9 cellular contexts compared by ENCODE assay signal in the genomic region with DNA sequence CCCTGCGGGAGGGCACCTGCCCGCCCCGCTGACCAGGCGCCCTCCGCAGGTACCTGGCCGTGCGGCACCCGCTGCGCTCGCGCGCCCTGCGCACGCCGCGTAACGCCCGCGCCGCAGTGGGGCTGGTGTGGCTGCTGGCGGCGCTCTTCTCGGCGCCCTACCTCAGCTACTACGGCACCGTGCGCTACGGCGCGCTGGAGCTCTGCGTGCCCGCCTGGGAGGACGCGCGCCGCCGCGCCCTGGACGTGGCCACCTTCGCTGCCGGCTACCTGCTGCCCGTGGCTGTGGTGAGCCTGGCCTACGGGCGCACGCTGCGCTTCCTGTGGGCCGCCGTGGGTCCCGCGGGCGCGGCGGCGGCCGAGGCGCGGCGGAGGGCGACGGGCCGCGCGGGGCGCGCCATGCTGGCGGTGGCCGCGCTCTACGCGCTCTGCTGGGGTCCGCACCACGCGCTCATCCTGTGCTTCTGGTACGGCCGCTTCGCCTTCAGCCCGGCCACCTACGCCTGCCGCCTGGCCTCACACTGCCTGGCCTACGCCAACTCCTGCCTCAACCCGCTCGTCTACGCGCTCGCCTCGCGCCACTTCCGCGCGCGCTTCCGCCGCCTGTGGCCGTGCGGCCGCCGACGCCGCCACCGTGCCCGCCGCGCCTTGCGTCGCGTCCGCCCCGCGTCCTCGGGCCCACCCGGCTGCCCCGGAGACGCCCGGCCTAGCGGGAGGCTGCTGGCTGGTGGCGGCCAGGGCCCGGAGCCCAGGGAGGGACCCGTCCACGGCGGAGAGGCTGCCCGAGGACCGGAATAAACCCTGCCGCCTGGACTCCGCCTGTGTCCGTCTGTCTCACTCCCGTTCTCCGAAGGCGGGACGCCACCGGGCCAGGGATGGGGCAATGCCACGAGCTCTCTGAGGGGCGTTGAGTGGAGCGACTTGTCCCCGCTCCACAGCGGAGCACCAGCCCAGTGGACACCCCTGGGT. TPM values are rescaled to one million over a fixed set of nuclear protein-coding genes. Genes with fewer than 3 reads are reported as not detected.
DNase-seq lines count a peak whose midpoint lies in the region; ATAC-seq, FAIRE-seq and TF ChIP-seq lines count a peak whose summit lies in the region.
"Had no signal": no experiment of that assay in that cellular context is flagged by ENCODE, and none has a peak within 500 bp of the region (broad histone marks: within the 10 kb centered on the region; RNA-seq: fewer than 3 reads in every experiment).

No MANE protein-coding gene starts in this region.

- H3K36me3 ChIP-seq in ascending aorta (peaks cover 0 to 11% of the 10 kb centered on the region in 2 donors), keratinocyte (ENCODE audit: control insufficient read depth in 2 of 2, extremely low read depth in 1 of 2, insufficient read depth in 2 of 2, low read length in 2 of 2) (peaks cover 2 to 3% of the 10 kb centered on the region in 2 experiments), testis (ENCODE audit: low read depth, missing control alignments) (no peaks in the 10 kb centered on the region), pancreas (no peaks in the 10 kb centered on the region)

- H3K9ac ChIP-seq in keratinocyte (ENCODE audit: control insufficient read depth, extremely low read depth, insufficient read depth, low read length): no peak overlapping the region

- no peaks in the 10 kb centered on the region for H3K9me1 ChIP-seq in keratinocyte (ENCODE audit: control insufficient read depth, extremely low read depth, insufficient read depth, low read length)

- intact Hi-C loops in activated naive CD4-positive, alpha-beta T cell treated with anti-CD3 and anti-CD28 coated beads for 36 hours (cut with micrococcal nuclease): no loop called here
- intact Hi-C loops in ascending aorta (cut with DNase I): no loop called here
- intact Hi-C loops in testis (cut with DNase I; ENCODE audit: low total_unique reads): no loop called here
- intact Hi-C loops in pancreas (cut with DNase I): no loop called here

- no peak for TF ChIP-seq POLR2A in testis (IDR thresholded peaks at IDR 0.05)

- peaks cover 3 to 4% of the 10 kb centered on the region in 2 donors for H3K4me1 ChIP-seq in ascending aorta
- H3K4me1 ChIP-seq in keratinocyte (ENCODE audit: control insufficient read depth, extremely low read depth, insufficient read depth, low read length): no peaks in the 10 kb centered on the region
- no peaks in the 10 kb centered on the region for H3K4me1 ChIP-seq in testis
- no peaks in the 10 kb centered on the region for H3K4me1 ChIP-seq in pancreas

- no peak for DNase-seq in activated naive CD4-positive, alpha-beta T cell treated with anti-CD3 and anti-CD28 coated beads for 36 hours
- no peak for DNase-seq in activated naive CD4-positive, alpha-beta T cell (lab: John Stamatoyannopoulos, UW)
- DNase-seq in ascending aorta (ENCODE audit: low spot score in 2 of 2) (no peak), keratinocyte (ENCODE audit: low read depth, low spot score) (no peak), testis (peak; percentile 49), NCI-H1417 (lab: John Stamatoyannopoulos, UW) (no peak), pancreas (no peak)

- peak overlapping the region; percentile 43 for H2AFZ ChIP-seq in keratinocyte (ENCODE audit: control insufficient read depth, low read length)

- H3K4me3 ChIP-seq in ascending aorta: peak overlapping the region; percentile 40 to 56
- peak overlapping the region in 1 of 3 experiments; percentile 26 for H3K4me3 ChIP-seq in keratinocyte (ENCODE audit: control insufficient read depth in 2 of 3, extremely low read depth in 1 of 3, insufficient read depth in 2 of 3, low read depth in 1 of 3, low read length in 3 of 3)
- H3K4me3 ChIP-seq in testis: peak overlapping the region in 1 of 2 donors; percentile 29
- H3K4me3 ChIP-seq in pancreas: peak overlapping the region in 1 of 4 donors; percentile 14

- H3K27me3 Mint-ChIP-seq in activated naive CD4-positive, alpha-beta T cell treated with anti-CD3 and anti-CD28 coated beads for 36 hours (ENCODE audit: low read depth): peaks cover 20% of the 10 kb centered on the region

- peak overlapping the region; percentile 46 for H3K4me3 Mint-ChIP-seq in activated naive CD4-positive, alpha-beta T cell treated with anti-CD3 and anti-CD28 coated beads for 36 hours

- H3K4me1 Mint-ChIP-seq in activated naive CD4-positive, alpha-beta T cell treated with anti-CD3 and anti-CD28 coated beads for 36 hours (ENCODE audit: low read depth): peaks cover 5% of the 10 kb centered on the region

- no peak for ATAC-seq in HG02981 (IDR thresholded peaks at IDR 0.05; ENCODE audit: unreplicated experiment)
- ATAC-seq in pancreas: no peak

- dilution Hi-C loops in keratinocyte (cut with MboI; ENCODE audit: extremely low pct_ligation_motif_present, low sequenced_read_pairs): no loop called here

- FAIRE-seq in keratinocyte (lab: Jason Lieb, UNC) (no peak), pancreas (lab: Jason Lieb, UNC) (no peak)

- no peaks in the 10 kb centered on the region for H3K9me3 Mint-ChIP-seq in activated naive CD4-positive, alpha-beta T cell treated with anti-CD3 and anti-CD28 coated beads for 36 hours

- H3K9me3 ChIP-seq in ascending aorta (no peaks in the 10 kb centered on the region), keratinocyte (ENCODE audit: control insufficient read depth, low read depth, low read length) (no peaks in the 10 kb centered on the region), testis (no peaks in the 10 kb centered on the region), pancreas (no peaks in the 10 kb centered on the region)

- H3K79me2 ChIP-seq in keratinocyte (ENCODE audit: control insufficient read depth, insufficient read depth, low read length): no peaks in the 10 kb centered on the region

- 18 to 40% methylated on average over 2 to 91 of the region's 135 CpGs for WGBS in testis, 2 donors
- 36 to 56% methylated on average over 123 to 135 of the region's 135 CpGs for WGBS in pancreas, 2 donors

- no peaks in the 10 kb centered on the region for H4K20me1 ChIP-seq in keratinocyte (ENCODE audit: control insufficient read depth, extremely low read depth, insufficient read depth, low read length)

- H3K27ac ChIP-seq in ascending aorta (no peak overlapping the region), keratinocyte (ENCODE audit: control insufficient read depth, insufficient read depth, low read length) (no peak overlapping the region), testis (peak overlapping the region in 1 of 2 donors; percentile 53), pancreas (no peak overlapping the region)

- peaks cover 5% of the 10 kb centered on the region for H3K36me3 Mint-ChIP-seq in activated naive CD4-positive, alpha-beta T cell treated with anti-CD3 and anti-CD28 coated beads for 36 hours (ENCODE audit: low read depth)

- no peak for TF ChIP-seq CTCF in ascending aorta (IDR thresholded peaks at IDR 0.05)
- peak in 1 of 3 experiments; percentile 40 for TF ChIP-seq CTCF in keratinocyte (optimal IDR thresholded peaks at IDR 0.05 in 1 of 3, IDR thresholded peaks at IDR 0.05 in 1 of 3, conservative IDR thresholded peaks at IDR 0.05 in 1 of 3; ENCODE audit: extremely low read depth in 1 of 3, insufficient read depth in 2 of 3, low read length in 3 of 3)
- no peak for TF ChIP-seq CTCF in testis (IDR thresholded peaks at IDR 0.05)
- no peak for TF ChIP-seq CTCF in pancreas (IDR thresholded peaks at IDR 0.05)

- CTCF ChIA-PET in activated naive CD4-positive, alpha-beta T cell treated with anti-CD3 and anti-CD28 coated beads for 36 hours (lab: Charles Lee): interaction anchor here (0.8 to 1.4 kb wide), 4 partner anchors 8 to 38 kb away, joined by 3 to 5 read pairs (median 4); no protein-coding TSS in a partner anchor

- H3K4me2 ChIP-seq in keratinocyte (ENCODE audit: control insufficient read depth, extremely low read depth, insufficient read depth, low read depth, low read length): peak overlapping the region; percentile 39

- no peak overlapping the region for H3K27ac Mint-ChIP-seq in activated naive CD4-positive, alpha-beta T cell treated with anti-CD3 and anti-CD28 coated beads for 36 hours

- H3K27me3 ChIP-seq in ascending aorta (no peaks in the 10 kb centered on the region), keratinocyte (ENCODE audit: control insufficient read depth, extremely low read depth, insufficient read depth, low read length) (peaks cover 22% of the 10 kb centered on the region), testis (no peaks in the 10 kb centered on the region), pancreas (no peaks in the 10 kb centered on the region)

RNA-seq across cellular contexts. Expression of gene GALR3, which starts 1.8 kb away (rescaled TPM):
- not detected for total RNA-seq in activated naive CD4-positive, alpha-beta T cell treated with anti-CD3 and anti-CD28 coated beads for 36 hours
- total RNA-seq in ascending aorta: not detected
- not detected in 3 replicates for polyA plus RNA-seq in keratinocyte
- polyA plus RNA-seq in keratinocyte (2011; ENCODE audit: low read depth): not detected
- not detected in 2 replicates for polyA plus RNA-seq in keratinocyte (2011; cell fraction: cytosol; rRNA removed)
- polyA plus RNA-seq in keratinocyte (2011; cell fraction: nucleus; rRNA removed): not detected in 2 replicates
- not detected in 2 replicates for polyA plus RNA-seq in keratinocyte (2012; ENCODE audit: low replicate concordance)
- polyA minus RNA-seq in keratinocyte: not detected in 3 replicates
- not detected for polyA minus RNA-seq in keratinocyte (2011; cell fraction: cytosol; rRNA and poly(A)+ RNA removed)
- polyA minus RNA-seq in keratinocyte (2011; cell fraction: nucleus; rRNA and poly(A)+ RNA removed): not detected in 2 replicates
- 1 to 10 TPM in 1 of 2 donors, under 1 TPM in 1; 0.81 to 4.8 TPM for total RNA-seq in testis
- polyA plus RNA-seq in testis (ENCODE audit: insufficient read depth, low read depth, low replicate concordance): not detected
- total RNA-seq in pancreas: under 1 TPM in 4 of 6 donors, not detected in 2; 0.19 to 0.75 (median 0.42) TPM
- polyA plus RNA-seq in pancreas: under 1 TPM in 1 of 2 donors, not detected in 1; 0.65 TPM
- total RNA-seq: Daoy had no signal

RNA-seq across cellular contexts. Expression of gene GCAT, which starts 17.2 kb away (rescaled TPM):
- total RNA-seq in activated naive CD4-positive, alpha-beta T cell treated with anti-CD3 and anti-CD28 coated beads for 36 hours: 10 to 100 TPM; 26.9 to 27.2 TPM
- total RNA-seq in ascending aorta (4.5 TPM), testis (10 to 100 TPM; 36.7 to 40.6 TPM), pancreas (10 to 100 TPM; 27.1 to 54.8 (median 37.8) TPM)
- polyA plus RNA-seq in keratinocyte (8.2 to 8.5 TPM (median 8.4 TPM) in 3 replicates), testis (ENCODE audit: insufficient read depth, low read depth, low replicate concordance) (21.4 TPM), pancreas (10 to 100 TPM; 30.9 to 62.7 TPM)
- 9.2 TPM for polyA plus RNA-seq in keratinocyte (2011; ENCODE audit: low read depth)
- 6.1 and 12.1 TPM in 2 replicates for polyA plus RNA-seq in keratinocyte (2011; cell fraction: cytosol; rRNA removed)
- 6.6 and 8.2 TPM in 2 replicates for polyA plus RNA-seq in keratinocyte (2011; cell fraction: nucleus; rRNA removed)
- 8.4 and 13.9 TPM in 2 replicates for polyA plus RNA-seq in keratinocyte (2012; ENCODE audit: low replicate concordance)
- 6.7 to 11.5 TPM (median 9.6 TPM) in 3 replicates for polyA minus RNA-seq in keratinocyte
- polyA minus RNA-seq in keratinocyte (2011; cell fraction: cytosol; rRNA and poly(A)+ RNA removed): 28.4 TPM
- 3.2 and 4.5 TPM in 2 replicates for polyA minus RNA-seq in keratinocyte (2011; cell fraction: nucleus; rRNA and poly(A)+ RNA removed)

RNA-seq across cellular contexts. Expression of gene ANKRD54, which starts 19.2 kb away (rescaled TPM):
- 10 to 100 TPM; 13.5 to 15.6 TPM for total RNA-seq in activated naive CD4-positive, alpha-beta T cell treated with anti-CD3 and anti-CD28 coated beads for 36 hours
- 61.8 TPM for total RNA-seq in ascending aorta
- polyA plus RNA-seq in keratinocyte: 12.3 to 19.4 TPM (median 17.1 TPM) in 3 replicates
- 8.2 TPM for polyA plus RNA-seq in keratinocyte (2011; ENCODE audit: low read depth)
- 12.7 and 20.3 TPM in 2 replicates for polyA plus RNA-seq in keratinocyte (2011; cell fraction: cytosol; rRNA removed)
- 20.8 and 24.7 TPM in 2 replicates for polyA plus RNA-seq in keratinocyte (2011; cell fraction: nucleus; rRNA removed)
- 14.2 and 16.9 TPM in 2 replicates for polyA plus RNA-seq in keratinocyte (2012; ENCODE audit: low replicate concordance)
- polyA minus RNA-seq in keratinocyte: 15.0 to 57.4 TPM (median 21.8 TPM) in 3 replicates
- 36.4 TPM for polyA minus RNA-seq in keratinocyte (2011; cell fraction: cytosol; rRNA and poly(A)+ RNA removed)
- 7.5 and 7.9 TPM in 2 replicates for polyA minus RNA-seq in keratinocyte (2011; cell fraction: nucleus; rRNA and poly(A)+ RNA removed)
- 100 to 1,000 TPM; 117 to 138 TPM for total RNA-seq in testis
- polyA plus RNA-seq in testis (ENCODE audit: insufficient read depth, low read depth, low replicate concordance): 61.5 TPM
- total RNA-seq in pancreas: 10 to 100 TPM; 11.4 to 18.1 (median 15.2) TPM
- 10 to 100 TPM; 22.6 to 24.0 TPM for polyA plus RNA-seq in pancreas

RNA-seq across cellular contexts. Expression of gene EIF3L, which starts 24.3 kb away (rescaled TPM):
- total RNA-seq in activated naive CD4-positive, alpha-beta T cell treated with anti-CD3 and anti-CD28 coated beads for 36 hours: 100 to 1,000 TPM; 776 to 797 TPM
- 256 TPM for total RNA-seq in ascending aorta
- polyA plus RNA-seq in keratinocyte: 517 to 639 TPM (median 592 TPM) in 3 replicates
- polyA plus RNA-seq in keratinocyte (2011; ENCODE audit: low read depth): 523 TPM
- polyA plus RNA-seq in keratinocyte (2011; cell fraction: cytosol; rRNA removed): 449 and 696 TPM in 2 replicates
- 232 and 239 TPM in 2 replicates for polyA plus RNA-seq in keratinocyte (2011; cell fraction: nucleus; rRNA removed)
- polyA plus RNA-seq in keratinocyte (2012; ENCODE audit: low replicate concordance): 521 and 631 TPM in 2 replicates
- polyA minus RNA-seq in keratinocyte: 346 to 803 TPM (median 729 TPM) in 3 replicates
- polyA minus RNA-seq in keratinocyte (2011; cell fraction: cytosol; rRNA and poly(A)+ RNA removed): 232 TPM
- 117 and 178 TPM in 2 replicates for polyA minus RNA-seq in keratinocyte (2011; cell fraction: nucleus; rRNA and poly(A)+ RNA removed)
- total RNA-seq in testis: 100 to 1,000 TPM; 185 to 316 TPM
- polyA plus RNA-seq in testis (ENCODE audit: insufficient read depth, low read depth, low replicate concordance): 295 TPM
- total RNA-seq in pancreas: 100 to 1,000 TPM; 267 to 412 (median 348) TPM
- polyA plus RNA-seq in pancreas: 100 to 1,000 TPM; 162 to 242 TPM
